ENCODE assay signal across 7 cellular contexts in genomic region chr20:54019585-54019984, GRCh38.
"Had no signal": no experiment of that assay in that cellular context is flagged by ENCODE, and none has a peak within 500 bp of the region (broad histone marks: within the 10 kb centered on the region; RNA-seq: fewer than 3 reads in every experiment).

No MANE protein-coding gene starts in this region.

- DNase-seq: H9, HCEC 1CT, KBM-7 had no signal

- H2AFZ ChIP-seq: GM23338 had no signal

- H3K4me3 ChIP-seq: GM23338 had no signal

- H3K27ac ChIP-seq: HL-60 had no signal

- ATAC-seq: GM23338 had no signal

- H3K4me2 ChIP-seq: GM23338 had no signal

- FAIRE-seq: H1, H54 had no signal
